8 cellular contexts compared by ENCODE assay signal in the genomic region with DNA sequence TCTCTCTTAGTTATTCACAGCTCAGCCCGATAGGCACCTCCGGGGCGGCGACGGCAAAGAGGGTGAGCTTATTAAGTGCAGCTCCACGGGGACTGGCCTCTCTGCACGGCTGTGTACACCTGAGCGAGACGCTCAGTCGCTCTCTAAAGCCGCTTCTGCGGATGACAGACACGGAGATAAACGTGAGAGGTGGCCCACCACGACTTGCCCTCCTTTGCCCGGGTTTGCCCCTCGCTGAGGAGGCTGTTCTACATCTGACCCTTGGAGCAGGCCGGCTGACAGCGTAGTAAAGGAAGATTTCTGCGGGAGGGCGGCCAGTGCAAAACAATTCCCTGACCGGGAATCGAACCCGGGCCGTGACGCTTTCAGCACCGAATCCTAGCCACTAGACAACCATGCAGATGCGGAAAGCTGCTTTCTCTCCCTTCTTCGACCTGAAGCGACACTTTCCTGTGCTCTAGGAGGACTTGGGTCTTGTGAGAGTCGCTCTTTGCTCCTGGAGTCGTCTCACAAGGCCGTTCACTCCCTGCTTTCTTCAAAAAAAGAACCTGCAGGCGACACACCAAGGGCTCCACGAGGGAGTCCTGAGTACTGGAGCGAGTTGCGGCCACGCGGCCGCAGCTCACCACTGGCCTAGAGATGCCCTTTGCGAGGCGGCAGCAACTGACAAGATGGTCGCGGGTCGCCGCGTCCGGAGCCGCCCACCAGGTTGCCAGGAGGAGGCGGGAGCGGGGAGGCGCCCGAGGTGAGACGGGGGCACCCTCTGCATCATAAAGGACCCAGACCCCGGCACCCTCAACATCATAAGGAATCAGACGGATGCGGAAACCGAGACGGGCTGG.
DNase-seq lines count a peak whose midpoint lies in the region; ATAC-seq and TF ChIP-seq lines count a peak whose summit lies in the region.
"Not testable (repeated sequence)": the region's sequence is repeated elsewhere in the genome, so short reads cannot be mapped to it uniquely, and the experiment has no call there.

No MANE protein-coding gene starts in this region.

- peak; percentile 10 for DNase-seq in T-helper 2 cell treated with Interferon-gamma antibody and Interleukin-4, amounts not matched to agents 5 μg/mL and 100 μg/mL, for 36 hours (ENCODE audit: low spot score)
- peak; percentile 79 for DNase-seq in activated T-cell treated with anti-CD3 and anti-CD28 coated beads, Interleukin-2, amount 50 U/mL, for 24 hours
- DNase-seq in mammary epithelial cell (peak; percentile 24), head of caudate nucleus (peak in 30 of 42 donors; percentile 7 to 63 (median 28)), mucosa of descending colon (peak in 2 of 3 donors; percentile 34 to 35)
- peak; percentile 41 for DNase-seq in stimulated activated CD4-positive, alpha-beta T cell treated with anti-CD3 and anti-CD28 coated beads, Interleukin-12 subunit alpha, Interleukin-12 subunit beta, amount 100 ng/mL, for 4 hours
- DNase-seq in thoracic aorta (ENCODE audit: low spot score) = not testable (repeated sequence)

- peak; percentile 25 for ATAC-seq in mucosa of descending colon
- not testable (repeated sequence) for ATAC-seq in thoracic aorta (ENCODE audit: insufficient number of reproducible peaks, low FRiP score, low read depth)

- in situ Hi-C loops in mammary epithelial cell (cut with MboI; ENCODE audit: low sequenced_read_pairs in 2 of 2) = not testable (repeated sequence)

- H3K36me3 ChIP-seq in mammary epithelial cell (ENCODE audit: insufficient read depth, low read length); mucosa of descending colon (ENCODE audit: low read depth); thoracic aorta: not testable (repeated sequence)

- H3K9me3 Mint-ChIP-seq in T-helper 2 cell treated with Interferon-gamma antibody and Interleukin-4, amounts not matched to agents 5 μg/mL and 100 μg/mL, for 36 hours; activated T-cell treated with anti-CD3 and anti-CD28 coated beads, Interleukin-2, amount 50 U/mL, for 24 hours: not testable (repeated sequence)

- not testable (repeated sequence) for H3K9ac ChIP-seq in mammary epithelial cell (ENCODE audit: insufficient read depth, low read length)

- H3K27ac ChIP-seq in mammary epithelial cell (ENCODE audit: insufficient read depth, low read depth, low read length); thoracic aorta: not testable (repeated sequence)

- peak overlapping the region; percentile 39 for H2AFZ ChIP-seq in mammary epithelial cell (ENCODE audit: low read depth, low read length)

- not testable (repeated sequence) for H3K79me2 ChIP-seq in mammary epithelial cell (ENCODE audit: insufficient read depth, low read length)

- dilution Hi-C loops in mammary epithelial cell (cut with HindIII; ENCODE audit: low sequenced_read_pairs) = not testable (repeated sequence)

- not testable (repeated sequence) for H3K9me3 ChIP-seq in mammary epithelial cell (replicated peaks; ENCODE audit: insufficient read depth, low read length); mucosa of descending colon; thoracic aorta

- H3K27ac Mint-ChIP-seq in T-helper 2 cell treated with Interferon-gamma antibody and Interleukin-4, amounts not matched to agents 5 μg/mL and 100 μg/mL, for 36 hours = not testable (repeated sequence)
- peak overlapping the region; percentile 72 for H3K27ac Mint-ChIP-seq in activated T-cell treated with anti-CD3 and anti-CD28 coated beads, Interleukin-2, amount 50 U/mL, for 24 hours

- not testable (repeated sequence) for TF ChIP-seq CTCF in mammary epithelial cell (conservative IDR thresholded peaks at IDR 0.05 in 1 of 2, IDR thresholded peaks at IDR 0.05 in 1 of 2; ENCODE audit: extremely low read depth in 1 of 2, insufficient read depth in 1 of 2, low read depth in 1 of 2, low read length in 2 of 2); mucosa of descending colon (IDR thresholded peaks at IDR 0.05); thoracic aorta (IDR thresholded peaks at IDR 0.05)

- H3K27me3 ChIP-seq in mammary epithelial cell (ENCODE audit: insufficient read depth, low read length); thoracic aorta (replicated peaks; ENCODE audit: insufficient read depth): not testable (repeated sequence)

- H3K4me1 Mint-ChIP-seq in T-helper 2 cell treated with Interferon-gamma antibody and Interleukin-4, amounts not matched to agents 5 μg/mL and 100 μg/mL, for 36 hours (ENCODE audit: low read depth) = peaks cover 11% of the 10 kb centered on the region
- H3K4me1 Mint-ChIP-seq in activated T-cell treated with anti-CD3 and anti-CD28 coated beads, Interleukin-2, amount 50 U/mL, for 24 hours (ENCODE audit: low read depth) = peaks cover 16% of the 10 kb centered on the region

- 8% methylated on average over 30 of the region's 59 CpGs for WGBS in mammary epithelial cell (ENCODE audit: low coverage, missing lambda C conversion rate)

- BruUV-seq in mammary epithelial cell (replicated peaks; lab: Mats Ljungman, UMichigan) = not testable (repeated sequence)

- peaks cover 16% of the 10 kb centered on the region for H3K27me3 Mint-ChIP-seq in T-helper 2 cell treated with Interferon-gamma antibody and Interleukin-4, amounts not matched to agents 5 μg/mL and 100 μg/mL, for 36 hours (ENCODE audit: low read depth)
- H3K27me3 Mint-ChIP-seq in activated T-cell treated with anti-CD3 and anti-CD28 coated beads, Interleukin-2, amount 50 U/mL, for 24 hours = peaks cover 19% of the 10 kb centered on the region

- intact Hi-C loops in mammary epithelial cell (cut with micrococcal nuclease); head of caudate nucleus (cut with DNase I); mucosa of descending colon (cut with DNase I, micrococcal nuclease): not testable (repeated sequence)

- peak overlapping the region; percentile 42 for H3K4me2 ChIP-seq in mammary epithelial cell (ENCODE audit: insufficient read depth, low read depth, low read length)

- CTCF ChIA-PET in mammary epithelial cell (lab: Charles Lee; ENCODE audit: low non-redundant PET) = not testable (repeated sequence)

- H3K4me1 ChIP-seq in mammary epithelial cell (ENCODE audit: insufficient read depth, low read length); mucosa of descending colon (ENCODE audit: low read depth): not testable (repeated sequence)
- H3K4me1 ChIP-seq in thoracic aorta (ENCODE audit: control insufficient read depth in 1 of 2, low read depth in 2 of 2) = peaks cover 0 to 11% of the 10 kb centered on the region in 2 donors

- not testable (repeated sequence) for H3K36me3 Mint-ChIP-seq in T-helper 2 cell treated with Interferon-gamma antibody and Interleukin-4, amounts not matched to agents 5 μg/mL and 100 μg/mL, for 36 hours (ENCODE audit: low read depth); activated T-cell treated with anti-CD3 and anti-CD28 coated beads, Interleukin-2, amount 50 U/mL, for 24 hours (ENCODE audit: low read depth)

- H4K20me1 ChIP-seq in mammary epithelial cell (ENCODE audit: insufficient read depth, low read length) = not testable (repeated sequence)

- H3K4me3 Mint-ChIP-seq in T-helper 2 cell treated with Interferon-gamma antibody and Interleukin-4, amounts not matched to agents 5 μg/mL and 100 μg/mL, for 36 hours = peak overlapping the region; percentile 67
- H3K4me3 Mint-ChIP-seq in activated T-cell treated with anti-CD3 and anti-CD28 coated beads, Interleukin-2, amount 50 U/mL, for 24 hours = peak overlapping the region; percentile 77

- H3K4me3 ChIP-seq in GM08714 (ENCODE audit: low read length) (peak overlapping the region; percentile 31; the same call in 1 of the 2 replicates), mammary epithelial cell (replicated peaks in 1 of 3; ENCODE audit: insufficient read depth in 1 of 3, low read depth in 2 of 3, low read length in 3 of 3) (peak overlapping the region in 2 of 3 experiments; percentile 11 to 18), thoracic aorta (peak overlapping the region; percentile 59)
- not testable (repeated sequence) for H3K4me3 ChIP-seq in mucosa of descending colon
